In genomic region chr18:45518770-45519169, GRCh38 we compare ENCODE assay signal across 21 cellular contexts.
DNase-seq lines count a peak whose midpoint lies in the region; ATAC-seq and TF ChIP-seq lines count a peak whose summit lies in the region.
"Had no signal": no experiment of that assay in that cellular context is flagged by ENCODE, and none has a peak within 500 bp of the region (broad histone marks: within the 10 kb centered on the region; RNA-seq: fewer than 3 reads in every experiment).

No MANE protein-coding gene starts in this region.

- H3K27ac ChIP-seq in subcutaneous abdominal adipose tissue (ENCODE audit: low read depth, low read length) (peak overlapping the region; percentile 78), Peyer's patch (no peak overlapping the region)
- H3K27ac ChIP-seq: A549; BLaER1 treated with 17β-estradiol and CSF1 and Interleukin-3, amounts not matched to agents 10 nM and 100 nM; breast epithelium; neural progenitor cell; psoas muscle had no signal

- POLR2A ChIA-PET in T-cell (lab: Charles Lee): no interaction called here

- H3K4me3 ChIP-seq in adipocyte (ENCODE audit: low read length) (no peak overlapping the region), subcutaneous abdominal adipose tissue (ENCODE audit: low read depth in 1 of 5, low read length in 5 of 5) (no peak overlapping the region), Peyer's patch (no peak overlapping the region)
- H3K4me3 ChIP-seq: A549; BLaER1 treated with 17β-estradiol and CSF1 and Interleukin-3, amounts not matched to agents 10 nM and 100 nM; breast epithelium; neural progenitor cell; psoas muscle had no signal

- peaks cover 72% of the 10 kb centered on the region for H3K4me1 ChIP-seq in adipocyte (ENCODE audit: control insufficient read depth, insufficient read depth, low read length)
- H3K4me1 ChIP-seq in subcutaneous abdominal adipose tissue (ENCODE audit: control insufficient read depth in 5 of 5, insufficient read depth in 5 of 5, low read length in 5 of 5): peaks cover 13 to 62% (median 52%) of the 10 kb centered on the region in 5 donors
- no peaks in the 10 kb centered on the region for H3K4me1 ChIP-seq in Peyer's patch
- H3K4me1 ChIP-seq: A549; BLaER1 treated with 17β-estradiol and CSF1 and Interleukin-3, amounts not matched to agents 10 nM and 100 nM; psoas muscle had no signal

- H3K27me3 Mint-ChIP-seq in T-cell: peaks cover 7% of the 10 kb centered on the region in 2 donors

- H3K36me3 ChIP-seq in adipocyte (ENCODE audit: control insufficient read depth, insufficient read depth, low read length, severe bottlenecking) (no peaks in the 10 kb centered on the region), subcutaneous abdominal adipose tissue (ENCODE audit: control insufficient read depth in 5 of 5, insufficient read depth in 5 of 5, low read length in 5 of 5) (no peaks in the 10 kb centered on the region), Peyer's patch (no peaks in the 10 kb centered on the region)
- H3K36me3 ChIP-seq: BLaER1 treated with 17β-estradiol and CSF1 and Interleukin-3, amounts not matched to agents 10 nM and 100 nM; breast epithelium; neural progenitor cell had no signal

- no peak overlapping the region for H3K27ac Mint-ChIP-seq in T-cell
- H3K27ac Mint-ChIP-seq: activated naive CD4-positive, alpha-beta T cell treated with anti-CD3 and anti-CD28 coated beads, Interleukin-2, amount 50 U/mL, for 24 hours; neural progenitor cell had no signal

- DNase-seq in NCI-H1417 (lab: John Stamatoyannopoulos, UW): peak; percentile 15 to 73 (median 36)
- DNase-seq in NCI-H1417 treated with DMSO at 0.1 percent for 48 hours (lab: John Stamatoyannopoulos, UW): no peak
- peak; percentile 56 for DNase-seq in NCI-H1105 treated with DMSO at 0.1 percent for 48 hours (lab: John Stamatoyannopoulos, UW)
- peak; percentile 41 for DNase-seq in adipocyte (ENCODE audit: low read depth)
- no peak for DNase-seq in Peyer's patch
- DNase-seq in T-cell: no peak
- no peak for DNase-seq in 8988T
- DNase-seq: activated CD4-positive, alpha-beta T cell treated with anti-CD3 and anti-CD28 coated beads, Interleukin-2, amount 50 U/mL, for 4 hours; foreskin melanocyte; NCI-H187 treated with DMSO at 0.1 percent for 48 hours; psoas muscle; stimulated activated CD8-positive, alpha-beta memory T cell treated with anti-CD3 and anti-CD28 coated beads, Interleukin-4, amount 100 ng/mL, for 48 hours; substantia nigra; T-helper 1 cell had no signal

- ATAC-seq in T-cell (replicated peaks in 1 of 4): no peak
- ATAC-seq: A549, psoas muscle, Right ventricle myocardium inferior had no signal

- no peak for TF ChIP-seq POLR2A in Peyer's patch (IDR thresholded peaks at IDR 0.05)

- TF ChIP-seq CTCF in Peyer's patch (IDR thresholded peaks at IDR 0.05): no peak

- no peaks in the 10 kb centered on the region for H3K36me3 Mint-ChIP-seq in T-cell
- H3K36me3 Mint-ChIP-seq: activated naive CD4-positive, alpha-beta T cell treated with anti-CD3 and anti-CD28 coated beads, Interleukin-2, amount 50 U/mL, for 24 hours; neural progenitor cell had no signal

- peaks cover 0 to 4% (median 4%) of the 10 kb centered on the region in 3 donors for H3K9me3 Mint-ChIP-seq in T-cell

- no peaks in the 10 kb centered on the region for H3K27me3 ChIP-seq in adipocyte (replicated peaks; ENCODE audit: control insufficient read depth, insufficient read depth, low read length)
- H3K27me3 ChIP-seq in subcutaneous abdominal adipose tissue (ENCODE audit: control insufficient read depth in 5 of 5, insufficient read depth in 4 of 5, low read length in 5 of 5): no peaks in the 10 kb centered on the region
- H3K27me3 ChIP-seq in Peyer's patch: no peaks in the 10 kb centered on the region
- H3K27me3 ChIP-seq: BLaER1 treated with 17β-estradiol and CSF1 and Interleukin-3, amounts not matched to agents 10 nM and 100 nM; breast epithelium; neural progenitor cell had no signal

- CTCF ChIA-PET in T-cell (lab: Charles Lee): no interaction called here

- no peaks in the 10 kb centered on the region for H3K4me1 Mint-ChIP-seq in T-cell
- H3K4me1 Mint-ChIP-seq: activated naive CD4-positive, alpha-beta T cell treated with anti-CD3 and anti-CD28 coated beads, Interleukin-2, amount 50 U/mL, for 24 hours had no signal

- no peak overlapping the region for H3K4me3 Mint-ChIP-seq in T-cell
- H3K4me3 Mint-ChIP-seq: activated naive CD4-positive, alpha-beta T cell treated with anti-CD3 and anti-CD28 coated beads, Interleukin-2, amount 50 U/mL, for 24 hours; neural progenitor cell had no signal

- H3K9ac ChIP-seq in adipocyte (ENCODE audit: low read length) (peak overlapping the region; percentile 63), subcutaneous abdominal adipose tissue (ENCODE audit: low read length in 5 of 5) (no peak overlapping the region)
- H3K9ac ChIP-seq: BLaER1 treated with 17β-estradiol and CSF1 and Interleukin-3, amounts not matched to agents 10 nM and 100 nM; neural progenitor cell had no signal

- H3K9me3 ChIP-seq in adipocyte (ENCODE audit: control insufficient read depth, low read length) (no peaks in the 10 kb centered on the region), subcutaneous abdominal adipose tissue (ENCODE audit: control insufficient read depth in 5 of 5, low read length in 5 of 5) (no peaks in the 10 kb centered on the region), Peyer's patch (no peaks in the 10 kb centered on the region)
- H3K9me3 ChIP-seq: A549, breast epithelium, psoas muscle had no signal

Comparison
In these comparisons a context has a peak if more than half of its experiments do, and no peak if none do; other contexts are left out.
1. DNase-seq: peak in NCI-H1417 (3 of 3), NCI-H1105 treated with DMSO at 0.1 percent for 48 hours (single experiment) and adipocyte (single experiment); none in NCI-H1417 treated with DMSO at 0.1 percent for 48 hours (single experiment), Peyer's patch (0 of 3), T-cell (0 of 34) and 8988T (single experiment).